ENCODE assay signal across 8 cellular contexts in genomic region chr19:1067341-1068103, GRCh38.
DNase-seq lines count a peak whose midpoint lies in the region; FAIRE-seq lines count a peak whose summit lies in the region.

No MANE protein-coding gene starts in this region.

- H3K27me3 ChIP-seq in NT2/D1 (ENCODE audit: insufficient read depth, insufficient read length) = peaks cover 31% of the 10 kb centered on the region
- H3K27me3 ChIP-seq in neuron (ENCODE audit: insufficient read depth, low read length) = peaks cover 43% of the 10 kb centered on the region

- no peak overlapping the region for H2AFZ ChIP-seq in neuron (ENCODE audit: low read depth, low read length)

- H3K9me3 ChIP-seq in NT2/D1 (ENCODE audit: insufficient read depth, low read length) (peaks cover 4% of the 10 kb centered on the region; the same call in 1 of the 2 replicates), neuron (ENCODE audit: low read length) (no peaks in the 10 kb centered on the region)

- peaks cover 16% of the 10 kb centered on the region for H3K4me1 ChIP-seq in NT2/D1 (ENCODE audit: insufficient read depth, insufficient read length)
- peaks cover 14% of the 10 kb centered on the region for H3K4me1 ChIP-seq in neuron (ENCODE audit: insufficient read depth, low read length)

- peaks cover 3% of the 10 kb centered on the region for H3K36me3 ChIP-seq in NT2/D1 (ENCODE audit: insufficient read depth, insufficient read length, low read length)
- no peaks in the 10 kb centered on the region for H3K36me3 ChIP-seq in neuron (ENCODE audit: insufficient read depth, low read length)

- H3K9ac ChIP-seq in NT2/D1 (ENCODE audit: insufficient read length, low read depth) = peak overlapping the region; percentile 32

- DNase-seq in NOMO-1 treated with DMSO at 0.1 percent for 48 hours (lab: John Stamatoyannopoulos, UW; ENCODE audit: unreplicated experiment) (peak; percentile 30), NOMO-1 treated with dmso at 0.1 percent for 144 hours (lab: John Stamatoyannopoulos, UW; ENCODE audit: unreplicated experiment) (no peak), NT2/D1 (ENCODE audit: low read depth, low spot score) (no peak), caudate nucleus (lab: John Stamatoyannopoulos, UW) (no peak), urothelium cell line (ENCODE audit: low spot score) (no peak), kidney glomerular epithelial cell (lab: John Stamatoyannopoulos, UW) (no peak), HTR-8/SVneo (ENCODE audit: insufficient read length, low spot score) (no peak)

- FAIRE-seq in urothelium cell line (lab: Jason Lieb, UNC) = no peak
- no peak for FAIRE-seq in HTR-8/SVneo (lab: Jason Lieb, UNC)

- H3K4me3 ChIP-seq in NT2/D1 (ENCODE audit: insufficient read length, low read depth) = peak overlapping the region; percentile 26
- H3K4me3 ChIP-seq in neuron (ENCODE audit: low read length) = peak overlapping the region; percentile 14

- H3K27ac ChIP-seq in caudate nucleus (ENCODE audit: low read depth, low read length) = peak overlapping the region; percentile 58
